ENCODE assay signal across 14 cellular contexts in genomic region chr10:82796510-82796909, GRCh38.
DNase-seq lines count a peak whose midpoint lies in the region; ATAC-seq, FAIRE-seq and TF ChIP-seq lines count a peak whose summit lies in the region.
"Had no signal": no experiment of that assay in that cellular context is flagged by ENCODE, and none has a peak within 500 bp of the region (broad histone marks: within the 10 kb centered on the region; RNA-seq: fewer than 3 reads in every experiment).

No MANE protein-coding gene starts in this region.

- no peak overlapping the region for H3K27ac ChIP-seq in BLaER1

- peaks cover 19% of the 10 kb centered on the region for H3K4me1 ChIP-seq in BLaER1
- H3K4me1 ChIP-seq: HAP-1 had no signal

- H3K27me3 Mint-ChIP-seq in HFFc6 (ENCODE audit: insufficient read depth): peaks cover 1% of the 10 kb centered on the region
- no peaks in the 10 kb centered on the region for H3K27me3 Mint-ChIP-seq in activated T-cell treated with anti-CD3 and anti-CD28 coated beads, Interleukin-2, amount 50 U/mL, for 4 hours (ENCODE audit: low read depth)
- H3K27me3 Mint-ChIP-seq: stimulated activated naive CD8-positive, alpha-beta T cell treated with anti-CD3 and anti-CD28 coated beads, Interleukin-15, Interleukin-2, amounts not matched to agents 100 ng/mL and 50 ng/mL, for 24 hours had no signal

- no peaks in the 10 kb centered on the region for H3K9me3 Mint-ChIP-seq in HFFc6
- no peaks in the 10 kb centered on the region for H3K9me3 Mint-ChIP-seq in activated T-cell treated with anti-CD3 and anti-CD28 coated beads, Interleukin-2, amount 50 U/mL, for 4 hours

- H3K9ac ChIP-seq in BLaER1: no peak overlapping the region

- TF ChIP-seq CTCF in HFFc6 (IDR thresholded peaks at IDR 0.05): peak; percentile 76
- TF ChIP-seq CTCF in omental fat pad (IDR thresholded peaks at IDR 0.05): no peak

- no peak overlapping the region for H3K4me3 Mint-ChIP-seq in HFFc6
- H3K4me3 Mint-ChIP-seq in activated T-cell treated with anti-CD3 and anti-CD28 coated beads, Interleukin-2, amount 50 U/mL, for 4 hours: no peak overlapping the region
- H3K4me3 Mint-ChIP-seq: IgD-negative memory B cell; stimulated activated naive CD8-positive, alpha-beta T cell treated with anti-CD3 and anti-CD28 coated beads, Interleukin-15, Interleukin-2, amounts not matched to agents 100 ng/mL and 50 ng/mL, for 24 hours had no signal

- no peak for ATAC-seq in activated T-cell treated with anti-CD3 and anti-CD28 coated beads, Interleukin-2, amount 50 U/mL, for 4 hours
- ATAC-seq in HG03159 (IDR thresholded peaks at IDR 0.05; ENCODE audit: unreplicated experiment) (no peak), HG03442 (IDR thresholded peaks at IDR 0.05; ENCODE audit: unreplicated experiment) (no peak), omental fat pad (ENCODE audit: low FRiP score) (no peak)

- H3K27me3 ChIP-seq in BLaER1: no peaks in the 10 kb centered on the region

- H3K4me3 ChIP-seq in BLaER1: no peak overlapping the region
- H3K4me3 ChIP-seq: HAP-1 had no signal

- peak overlapping the region; percentile 24; the same call in 1 of the 2 replicates for H3K4me2 ChIP-seq in BLaER1

- no peak overlapping the region for H3K27ac Mint-ChIP-seq in HFFc6
- H3K27ac Mint-ChIP-seq: IgD-negative memory B cell; stimulated activated naive CD8-positive, alpha-beta T cell treated with anti-CD3 and anti-CD28 coated beads, Interleukin-15, Interleukin-2, amounts not matched to agents 100 ng/mL and 50 ng/mL, for 24 hours had no signal

- no peaks in the 10 kb centered on the region for H4K20me1 ChIP-seq in BLaER1

- H3K4me1 Mint-ChIP-seq in HFFc6 (ENCODE audit: low read depth): peaks cover 21% of the 10 kb centered on the region
- no peaks in the 10 kb centered on the region for H3K4me1 Mint-ChIP-seq in activated T-cell treated with anti-CD3 and anti-CD28 coated beads, Interleukin-2, amount 50 U/mL, for 4 hours (ENCODE audit: low read depth)
- H3K4me1 Mint-ChIP-seq: IgD-negative memory B cell had no signal

- no peaks in the 10 kb centered on the region for H3K36me3 ChIP-seq in BLaER1
- H3K36me3 ChIP-seq: HAP-1 had no signal

- H3K9me3 ChIP-seq in BLaER1: peaks cover 5% of the 10 kb centered on the region
- H3K9me3 ChIP-seq: HAP-1 had no signal

- peak; percentile 55 for FAIRE-seq in islet of Langerhans (lab: Jason Lieb, UNC)
- FAIRE-seq: GM12892, TTC549 had no signal

- DNase-seq in HFFc6 (no peak), SW480 (ENCODE audit: low spot score) (peak; percentile 19), omental fat pad (ENCODE audit: low spot score) (no peak)
- no peak for DNase-seq in activated T-cell treated with anti-CD3 and anti-CD28 coated beads, Interleukin-2, amount 50 U/mL, for 4 hours
- DNase-seq: amniotic stem cell had no signal

- H3K36me3 Mint-ChIP-seq in HFFc6 (ENCODE audit: low read depth): no peaks in the 10 kb centered on the region
- H3K36me3 Mint-ChIP-seq in activated T-cell treated with anti-CD3 and anti-CD28 coated beads, Interleukin-2, amount 50 U/mL, for 4 hours (ENCODE audit: insufficient read depth): no peaks in the 10 kb centered on the region
- H3K36me3 Mint-ChIP-seq: IgD-negative memory B cell had no signal
